8 cellular contexts compared by ENCODE assay signal in the genomic region with DNA sequence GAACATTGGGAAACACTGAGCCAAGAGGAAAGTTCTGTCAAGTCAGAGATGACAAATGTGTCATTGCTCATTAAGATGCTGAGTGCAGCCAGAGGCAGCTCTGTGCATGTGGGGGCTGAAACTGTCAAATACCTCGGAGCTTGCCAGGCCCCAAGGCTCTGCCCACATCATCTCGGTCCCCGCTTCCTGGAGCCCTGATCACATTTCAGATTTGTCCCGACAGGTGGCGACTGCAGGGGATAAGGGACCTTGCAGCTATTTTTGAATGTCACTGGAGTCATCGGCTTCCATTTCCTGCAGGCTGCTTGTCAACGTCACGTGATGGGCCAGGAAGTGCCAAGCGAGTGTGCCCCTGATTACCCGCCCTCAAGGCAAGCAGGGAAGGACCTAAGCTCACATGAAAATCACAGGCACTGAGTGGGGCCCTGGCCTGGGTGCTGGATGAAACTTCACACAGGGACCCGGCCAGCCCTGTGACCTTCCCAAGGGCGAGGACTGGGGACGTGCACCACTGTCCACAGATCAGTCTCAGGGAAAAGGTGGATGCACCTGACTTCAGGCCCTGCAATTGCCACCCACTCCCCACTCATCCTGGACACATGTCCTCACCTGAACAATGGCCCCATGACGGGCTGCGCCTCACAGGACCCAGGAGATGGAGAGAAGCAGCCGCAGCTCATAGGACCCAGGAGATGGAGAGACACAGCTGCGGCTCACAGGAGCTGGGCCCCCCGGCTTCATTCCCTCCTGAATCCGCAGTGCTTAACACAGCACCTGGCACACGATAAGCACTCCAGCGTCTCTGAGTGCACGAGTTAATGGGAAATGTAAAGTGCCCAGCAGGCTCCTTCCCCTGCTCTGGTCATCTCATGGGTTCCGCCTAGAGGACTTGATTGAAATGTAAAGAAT.
DNase-seq lines count a peak whose midpoint lies in the region; ATAC-seq and TF ChIP-seq lines count a peak whose summit lies in the region.

No MANE protein-coding gene starts in this region.

- no peak for TF ChIP-seq CTCF in hepatocyte (IDR thresholded peaks at IDR 0.05; ENCODE audit: poor library complexity)

- H3K9me3 ChIP-seq in HUES48 (ENCODE audit: control insufficient read depth, insufficient read depth, low read length) (no peaks in the 10 kb centered on the region), skeletal muscle tissue (ENCODE audit: control insufficient read depth in 3 of 3, low read length in 3 of 3) (no peaks in the 10 kb centered on the region), hepatocyte (ENCODE audit: low read depth) (no peaks in the 10 kb centered on the region)

- POLR2A ChIA-PET in activated CD4-positive, alpha-beta T cell treated with anti-CD3 and anti-CD28 coated beads for 36 hours (lab: Charles Lee), result interaction anchor here (0.6 to 1.1 kb wide), 2 partner anchors 106 kb away, joined by 3 read pairs; no protein-coding TSS in a partner anchor

- H3K4me3 ChIP-seq in HUES48 (ENCODE audit: low read depth, low read length) (no peak overlapping the region), skeletal muscle tissue (ENCODE audit: low read length in 3 of 3) (peak overlapping the region in 2 of 3 donors; percentile 5 to 49), hepatocyte (no peak overlapping the region)

- H3K4me1 Mint-ChIP-seq in activated CD4-positive, alpha-beta T cell treated with anti-CD3 and anti-CD28 coated beads for 36 hours, result peaks cover 55% of the 10 kb centered on the region

- H3K9me2 ChIP-seq in hepatocyte (replicated peaks; ENCODE audit: insufficient read depth), result no peaks in the 10 kb centered on the region

- no peaks in the 10 kb centered on the region for H3K9me3 Mint-ChIP-seq in activated CD4-positive, alpha-beta T cell treated with anti-CD3 and anti-CD28 coated beads for 36 hours (ENCODE audit: low read depth)

- H2AFZ ChIP-seq in hepatocyte, result no peak overlapping the region

- no peak overlapping the region for H3K4me3 Mint-ChIP-seq in activated CD4-positive, alpha-beta T cell treated with anti-CD3 and anti-CD28 coated beads for 36 hours

- ATAC-seq in activated CD4-positive, alpha-beta T cell treated with anti-CD3 and anti-CD28 coated beads for 36 hours, result peak; percentile 90
- no peak for ATAC-seq in HG02852 (IDR thresholded peaks at IDR 0.05; ENCODE audit: unreplicated experiment)

- H3K4me2 ChIP-seq in hepatocyte, result no peak overlapping the region

- DNase-seq in activated CD4-positive, alpha-beta T cell treated with anti-CD3 and anti-CD28 coated beads for 36 hours, result peak; percentile 89
- DNase-seq in dermis microvascular lymphatic vessel endothelial cell (ENCODE audit: low read depth in 2 of 2), result peak; percentile 15 to 18
- DNase-seq in NAMALWA (ENCODE audit: low spot score), result no peak
- no peak for DNase-seq in NCI-H1105 treated with DMSO at 0.1 percent for 48 hours (lab: John Stamatoyannopoulos, UW)
- DNase-seq in hepatocyte (ENCODE audit: low spot score), result no peak

- 76% methylated on average over 23 of the region's 23 CpGs for WGBS in hepatocyte (ENCODE audit: low lambda C conversion rate, missing lambda C conversion rate)

- intact Hi-C loops in activated CD4-positive, alpha-beta T cell treated with anti-CD3 and anti-CD28 coated beads for 36 hours (cut with DNase I, micrococcal nuclease), result loop anchor here (1.0 to 5.0 kb wide), 3 partner anchors 75 to 106 kb away; a partner anchor contains a TSS

- H3K27ac ChIP-seq in HUES48 (ENCODE audit: low read depth, low read length) (peak overlapping the region; percentile 95), skeletal muscle tissue (ENCODE audit: low read depth, low read length) (peak overlapping the region; percentile 47), hepatocyte (no peak overlapping the region)

- peaks cover 25% of the 10 kb centered on the region for H3K36me3 ChIP-seq in HUES48 (ENCODE audit: control insufficient read depth, insufficient read depth, low read length)
- peaks cover 6 to 8% (median 6%) of the 10 kb centered on the region in 3 donors for H3K36me3 ChIP-seq in skeletal muscle tissue (ENCODE audit: control insufficient read depth in 3 of 3, insufficient read depth in 3 of 3, low read length in 3 of 3)
- no peaks in the 10 kb centered on the region for H3K36me3 ChIP-seq in hepatocyte (replicated peaks; ENCODE audit: insufficient read depth, low read depth)

- H3K9ac ChIP-seq in HUES48 (ENCODE audit: low read depth, low read length) (peak overlapping the region; percentile 15; the same call in 1 of the 2 replicates), skeletal muscle tissue (ENCODE audit: low read depth in 1 of 3, low read length in 3 of 3) (peak overlapping the region in 1 of 3 donors; percentile 54)

- CTCF ChIA-PET in activated CD4-positive, alpha-beta T cell treated with anti-CD3 and anti-CD28 coated beads for 36 hours (lab: Charles Lee), result interaction anchor here (0.5 to 6.0 kb wide), 15 partner anchors 8 to 652 kb away, joined by 3 to 61 read pairs (median 4); no protein-coding TSS in a partner anchor

- H3K79me2 ChIP-seq in hepatocyte, result no peaks in the 10 kb centered on the region

- H3K36me3 Mint-ChIP-seq in activated CD4-positive, alpha-beta T cell treated with anti-CD3 and anti-CD28 coated beads for 36 hours (ENCODE audit: low read depth), result peaks cover 67% of the 10 kb centered on the region

- H3K4me1 ChIP-seq in HUES48 (ENCODE audit: control insufficient read depth, insufficient read depth, low read length) (peaks cover 47% of the 10 kb centered on the region), skeletal muscle tissue (ENCODE audit: control insufficient read depth in 3 of 3, insufficient read depth in 3 of 3, low read length in 3 of 3) (peaks cover 8 to 15% (median 14%) of the 10 kb centered on the region in 3 donors), hepatocyte (ENCODE audit: insufficient read depth) (peaks cover 7% of the 10 kb centered on the region)

- H3K27ac Mint-ChIP-seq in activated CD4-positive, alpha-beta T cell treated with anti-CD3 and anti-CD28 coated beads for 36 hours, result peak overlapping the region; percentile 90

- no peaks in the 10 kb centered on the region for H3K27me3 ChIP-seq in HUES48 (ENCODE audit: control insufficient read depth, insufficient read depth, low read length)
- H3K27me3 ChIP-seq in skeletal muscle tissue (ENCODE audit: control insufficient read depth in 3 of 3, insufficient read depth in 3 of 3, low read length in 3 of 3), result peaks cover 0 to 4% (median 0%) of the 10 kb centered on the region in 3 donors
- H3K27me3 ChIP-seq in hepatocyte, result no peaks in the 10 kb centered on the region

- no peaks in the 10 kb centered on the region for H3K27me3 Mint-ChIP-seq in activated CD4-positive, alpha-beta T cell treated with anti-CD3 and anti-CD28 coated beads for 36 hours

- no peaks in the 10 kb centered on the region for H4K20me1 ChIP-seq in hepatocyte (ENCODE audit: insufficient read depth, poor library complexity, severe bottlenecking)

Comparison
In these comparisons a context has a peak if more than half of its experiments do, and no peak if none do; other contexts are left out.
1. H3K4me3 ChIP-seq: peak in skeletal muscle tissue (2 of 3); none in HUES48 (single experiment) and hepatocyte (single experiment).
2. DNase-seq: peak in activated CD4-positive, alpha-beta T cell treated with anti-CD3 and anti-CD28 coated beads for 36 hours (single experiment) and dermis microvascular lymphatic vessel endothelial cell (2 of 2); none in NAMALWA (single experiment), NCI-H1105 treated with DMSO at 0.1 percent for 48 hours (single experiment) and hepatocyte (single experiment).